ENCODE assay signal across 25 cellular contexts in genomic region chr2:73962798-73963197, GRCh38.
"Had no signal": no experiment of that assay in that cellular context is flagged by ENCODE, and none has a peak within 500 bp of the region (broad histone marks: within the 10 kb centered on the region; RNA-seq: fewer than 3 reads in every experiment).

No MANE protein-coding gene starts in this region.

- H3K9me3 Mint-ChIP-seq: stimulated activated naive CD8-positive, alpha-beta T cell treated with anti-CD3 and anti-CD28 coated beads, Interleukin-15, Interleukin-2, amounts not matched to agents 100 ng/mL and 50 ng/mL, for 24 hours had no signal

- H3K4me1 ChIP-seq: gastrocnemius medialis, uterus had no signal

- H3K9me3 ChIP-seq: gastrocnemius medialis, mucosa of descending colon, thoracic aorta, uterus had no signal

- FAIRE-seq: astrocyte, keratinocyte had no signal

- H3K27ac ChIP-seq: brain microvascular endothelial cell, gastrocnemius medialis, spleen, thoracic aorta, uterus had no signal

- ATAC-seq: effector memory CD8-positive, alpha-beta T cell; gastrocnemius medialis; left cardiac atrium; left ventricle myocardium superior; mucosa of descending colon; natural killer cell treated with Interleukin-12 subunit alpha and Interleukin-12 subunit beta and Interleukin-15 and Interleukin-18, amount 100 ng/mL, for 72 hours; right cardiac atrium had no signal

- H3K27me3 Mint-ChIP-seq: activated naive CD8-positive, alpha-beta T cell treated with anti-CD3 and anti-CD28 coated beads, Interleukin-2, amount 10 ng/mL, durations not matched to agents 7 days and 5 days; effector memory CD8-positive, alpha-beta T cell; natural killer cell treated with Interleukin-12 subunit alpha and Interleukin-12 subunit beta and Interleukin-15 and Interleukin-18, amount 100 ng/mL, for 72 hours; stimulated activated naive CD8-positive, alpha-beta T cell treated with anti-CD3 and anti-CD28 coated beads, Interleukin-15, Interleukin-2, amounts not matched to agents 100 ng/mL and 50 ng/mL, for 24 hours had no signal

- H3K4me3 Mint-ChIP-seq: activated naive CD8-positive, alpha-beta T cell treated with anti-CD3 and anti-CD28 coated beads, Interleukin-2, amount 10 ng/mL, durations not matched to agents 7 days and 5 days; effector memory CD8-positive, alpha-beta T cell; stimulated activated naive CD8-positive, alpha-beta T cell treated with anti-CD3 and anti-CD28 coated beads, Interleukin-15, Interleukin-2, amounts not matched to agents 100 ng/mL and 50 ng/mL, for 24 hours had no signal

- H3K36me3 ChIP-seq: uterus had no signal

- H3K27me3 ChIP-seq: brain microvascular endothelial cell, gastrocnemius medialis, spleen, uterus had no signal

- H3K27ac Mint-ChIP-seq: activated naive CD8-positive, alpha-beta T cell treated with anti-CD3 and anti-CD28 coated beads, Interleukin-2, amount 10 ng/mL, durations not matched to agents 7 days and 5 days; effector memory CD8-positive, alpha-beta T cell; natural killer cell treated with Interleukin-12 subunit alpha and Interleukin-12 subunit beta and Interleukin-15 and Interleukin-18, amount 100 ng/mL, for 72 hours had no signal

- DNase-seq: activated CD4-positive, alpha-beta T cell treated with anti-CD3 and anti-CD28 coated beads, Interleukin-2, amount 50 U/mL, for 1 hour; activated CD4-positive, CD25-positive, alpha-beta regulatory T cell treated with anti-CD3 and anti-CD28 coated beads, Interleukin-2, amount 50 U/mL, for 72 hours; activated naive CD4-positive, alpha-beta T cell; activated naive CD8-positive, alpha-beta T cell treated with anti-CD3 and anti-CD28 coated beads, Interleukin-2, amount 10 ng/mL, durations not matched to agents 7 days and 5 days; amniotic stem cell; brain microvascular endothelial cell; cortex of kidney; effector memory CD8-positive, alpha-beta T cell; erythroblast; gastrocnemius medialis; hippocampal formation; left cardiac atrium; left ventricle myocardium superior; mucosa of descending colon; right cardiac atrium; spleen; stimulated activated CD4-positive, alpha-beta T cell treated with anti-CD3 and anti-CD28 coated beads, Interleukin-2, amount 100 ng/mL, for 48 hours; T-helper 1 cell; T-helper 9 cell; uterus had no signal

- H3K4me3 ChIP-seq: gastrocnemius medialis, mucosa of descending colon, spleen, thoracic aorta, uterus had no signal
